Comparison of ENCODE assay signal across 1 cellular context in genomic region chr1:12168451-12169160, GRCh38.
A peak's percentile ranks its signal among the peaks of the same experiment; 100 is the strongest.
TF ChIP-seq lines count a peak whose summit lies in the region.

No MANE protein-coding gene starts in this region.

TF ChIP-seq in K562, 482 proteins besides CTCF, POLR2A, EP300 and RAD21 (continued from another document and continues in another):
- TF ChIP-seq MGA (IDR thresholded peaks at IDR 0.05) (peak; percentile 71; the same call in 1 of the 2 replicates), ZNF444 (CRISPR knock-in tag; IDR thresholded peaks at IDR 0.05) (no peak), TAL1 (IDR thresholded peaks at IDR 0.05) (no peak), YBX1 (IDR thresholded peaks at IDR 0.05) (no peak), ZNF696 (CRISPR knock-in tag; conservative IDR thresholded peaks at IDR 0.05) (no peak), SRSF3 (IDR thresholded peaks at IDR 0.05; ENCODE audit: insufficient read depth, low read length) (no peak), FUS (optimal IDR thresholded peaks at IDR 0.05; ENCODE audit: low read depth, low read length) (no peak), POLR2B (IDR thresholded peaks at IDR 0.05; ENCODE audit: low read depth, partially characterized antibody) (no peak), CCNT2 (IDR thresholded peaks at IDR 0.05; ENCODE audit: borderline replicate concordance, extremely low read depth, insufficient read length, low read depth, low read length) (no peak), SPI1 (IDR thresholded peaks at IDR 0.05; ENCODE audit: borderline replicate concordance, low read depth, low read length) (peak; percentile 66; the same call in 1 of the 2 replicates), ELF1 (tag; IDR thresholded peaks at IDR 0.05) (no peak), ZKSCAN3 (CRISPR knock-in tag; IDR thresholded peaks at IDR 0.05) (no peak), MED1 (CRISPR knock-in tag; IDR thresholded peaks at IDR 0.05; ENCODE audit: borderline replicate concordance) (no peak), SMC3 (conservative IDR thresholded peaks at IDR 0.05; ENCODE audit: insufficient read depth, low read depth, low read length) (no peak), ZBTB26 (CRISPR knock-in tag; IDR thresholded peaks at IDR 0.05) (no peak), FOXA3 (CRISPR knock-in tag; conservative IDR thresholded peaks at IDR 0.05 in 1 of 2, IDR thresholded peaks at IDR 0.05 in 1 of 2) (no peak)
- TF ChIP-seq, protein P1, sequence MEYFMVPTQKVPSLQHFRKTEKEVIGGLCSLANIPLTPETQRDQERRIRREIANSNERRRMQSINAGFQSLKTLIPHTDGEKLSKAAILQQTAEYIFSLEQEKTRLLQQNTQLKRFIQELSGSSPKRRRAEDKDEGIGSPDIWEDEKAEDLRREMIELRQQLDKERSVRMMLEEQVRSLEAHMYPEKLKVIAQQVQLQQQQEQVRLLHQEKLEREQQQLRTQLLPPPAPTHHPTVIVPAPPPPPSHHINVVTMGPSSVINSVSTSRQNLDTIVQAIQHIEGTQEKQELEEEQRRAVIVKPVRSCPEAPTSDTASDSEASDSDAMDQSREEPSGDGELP (CRISPR knock-in tag; IDR thresholded peaks at IDR 0.05; ENCODE audit: borderline replicate concordance) = no peak; the same call in 1 of the 2 replicates
- TF ChIP-seq, protein P2, sequence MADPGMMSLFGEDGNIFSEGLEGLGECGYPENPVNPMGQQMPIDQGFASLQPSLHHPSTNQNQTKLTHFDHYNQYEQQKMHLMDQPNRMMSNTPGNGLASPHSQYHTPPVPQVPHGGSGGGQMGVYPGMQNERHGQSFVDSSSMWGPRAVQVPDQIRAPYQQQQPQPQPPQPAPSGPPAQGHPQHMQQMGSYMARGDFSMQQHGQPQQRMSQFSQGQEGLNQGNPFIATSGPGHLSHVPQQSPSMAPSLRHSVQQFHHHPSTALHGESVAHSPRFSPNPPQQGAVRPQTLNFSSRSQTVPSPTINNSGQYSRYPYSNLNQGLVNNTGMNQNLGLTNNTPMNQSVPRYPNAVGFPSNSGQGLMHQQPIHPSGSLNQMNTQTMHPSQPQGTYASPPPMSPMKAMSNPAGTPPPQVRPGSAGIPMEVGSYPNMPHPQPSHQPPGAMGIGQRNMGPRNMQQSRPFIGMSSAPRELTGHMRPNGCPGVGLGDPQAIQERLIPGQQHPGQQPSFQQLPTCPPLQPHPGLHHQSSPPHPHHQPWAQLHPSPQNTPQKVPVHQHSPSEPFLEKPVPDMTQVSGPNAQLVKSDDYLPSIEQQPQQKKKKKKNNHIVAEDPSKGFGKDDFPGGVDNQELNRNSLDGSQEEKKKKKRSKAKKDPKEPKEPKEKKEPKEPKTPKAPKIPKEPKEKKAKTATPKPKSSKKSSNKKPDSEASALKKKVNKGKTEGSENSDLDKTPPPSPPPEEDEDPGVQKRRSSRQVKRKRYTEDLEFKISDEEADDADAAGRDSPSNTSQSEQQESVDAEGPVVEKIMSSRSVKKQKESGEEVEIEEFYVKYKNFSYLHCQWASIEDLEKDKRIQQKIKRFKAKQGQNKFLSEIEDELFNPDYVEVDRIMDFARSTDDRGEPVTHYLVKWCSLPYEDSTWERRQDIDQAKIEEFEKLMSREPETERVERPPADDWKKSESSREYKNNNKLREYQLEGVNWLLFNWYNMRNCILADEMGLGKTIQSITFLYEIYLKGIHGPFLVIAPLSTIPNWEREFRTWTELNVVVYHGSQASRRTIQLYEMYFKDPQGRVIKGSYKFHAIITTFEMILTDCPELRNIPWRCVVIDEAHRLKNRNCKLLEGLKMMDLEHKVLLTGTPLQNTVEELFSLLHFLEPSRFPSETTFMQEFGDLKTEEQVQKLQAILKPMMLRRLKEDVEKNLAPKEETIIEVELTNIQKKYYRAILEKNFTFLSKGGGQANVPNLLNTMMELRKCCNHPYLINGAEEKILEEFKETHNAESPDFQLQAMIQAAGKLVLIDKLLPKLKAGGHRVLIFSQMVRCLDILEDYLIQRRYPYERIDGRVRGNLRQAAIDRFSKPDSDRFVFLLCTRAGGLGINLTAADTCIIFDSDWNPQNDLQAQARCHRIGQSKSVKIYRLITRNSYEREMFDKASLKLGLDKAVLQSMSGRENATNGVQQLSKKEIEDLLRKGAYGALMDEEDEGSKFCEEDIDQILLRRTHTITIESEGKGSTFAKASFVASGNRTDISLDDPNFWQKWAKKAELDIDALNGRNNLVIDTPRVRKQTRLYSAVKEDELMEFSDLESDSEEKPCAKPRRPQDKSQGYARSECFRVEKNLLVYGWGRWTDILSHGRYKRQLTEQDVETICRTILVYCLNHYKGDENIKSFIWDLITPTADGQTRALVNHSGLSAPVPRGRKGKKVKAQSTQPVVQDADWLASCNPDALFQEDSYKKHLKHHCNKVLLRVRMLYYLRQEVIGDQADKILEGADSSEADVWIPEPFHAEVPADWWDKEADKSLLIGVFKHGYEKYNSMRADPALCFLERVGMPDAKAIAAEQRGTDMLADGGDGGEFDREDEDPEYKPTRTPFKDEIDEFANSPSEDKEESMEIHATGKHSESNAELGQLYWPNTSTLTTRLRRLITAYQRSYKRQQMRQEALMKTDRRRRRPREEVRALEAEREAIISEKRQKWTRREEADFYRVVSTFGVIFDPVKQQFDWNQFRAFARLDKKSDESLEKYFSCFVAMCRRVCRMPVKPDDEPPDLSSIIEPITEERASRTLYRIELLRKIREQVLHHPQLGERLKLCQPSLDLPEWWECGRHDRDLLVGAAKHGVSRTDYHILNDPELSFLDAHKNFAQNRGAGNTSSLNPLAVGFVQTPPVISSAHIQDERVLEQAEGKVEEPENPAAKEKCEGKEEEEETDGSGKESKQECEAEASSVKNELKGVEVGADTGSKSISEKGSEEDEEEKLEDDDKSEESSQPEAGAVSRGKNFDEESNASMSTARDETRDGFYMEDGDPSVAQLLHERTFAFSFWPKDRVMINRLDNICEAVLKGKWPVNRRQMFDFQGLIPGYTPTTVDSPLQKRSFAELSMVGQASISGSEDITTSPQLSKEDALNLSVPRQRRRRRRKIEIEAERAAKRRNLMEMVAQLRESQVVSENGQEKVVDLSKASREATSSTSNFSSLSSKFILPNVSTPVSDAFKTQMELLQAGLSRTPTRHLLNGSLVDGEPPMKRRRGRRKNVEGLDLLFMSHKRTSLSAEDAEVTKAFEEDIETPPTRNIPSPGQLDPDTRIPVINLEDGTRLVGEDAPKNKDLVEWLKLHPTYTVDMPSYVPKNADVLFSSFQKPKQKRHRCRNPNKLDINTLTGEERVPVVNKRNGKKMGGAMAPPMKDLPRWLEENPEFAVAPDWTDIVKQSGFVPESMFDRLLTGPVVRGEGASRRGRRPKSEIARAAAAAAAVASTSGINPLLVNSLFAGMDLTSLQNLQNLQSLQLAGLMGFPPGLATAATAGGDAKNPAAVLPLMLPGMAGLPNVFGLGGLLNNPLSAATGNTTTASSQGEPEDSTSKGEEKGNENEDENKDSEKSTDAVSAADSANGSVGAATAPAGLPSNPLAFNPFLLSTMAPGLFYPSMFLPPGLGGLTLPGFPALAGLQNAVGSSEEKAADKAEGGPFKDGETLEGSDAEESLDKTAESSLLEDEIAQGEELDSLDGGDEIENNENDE (IDR thresholded peaks at IDR 0.05; ENCODE audit: low read depth, low read length) = no peak
- TF ChIP-seq, protein P3, sequence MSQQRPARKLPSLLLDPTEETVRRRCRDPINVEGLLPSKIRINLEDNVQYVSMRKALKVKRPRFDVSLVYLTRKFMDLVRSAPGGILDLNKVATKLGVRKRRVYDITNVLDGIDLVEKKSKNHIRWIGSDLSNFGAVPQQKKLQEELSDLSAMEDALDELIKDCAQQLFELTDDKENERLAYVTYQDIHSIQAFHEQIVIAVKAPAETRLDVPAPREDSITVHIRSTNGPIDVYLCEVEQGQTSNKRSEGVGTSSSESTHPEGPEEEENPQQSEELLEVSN (IDR thresholded peaks at IDR 0.05; ENCODE audit: borderline replicate concordance in 1 of 2, extremely low read depth in 1 of 2, insufficient read depth in 1 of 2, insufficient read length in 1 of 2, low read depth in 1 of 2, low read length in 1 of 2, poor library complexity in 1 of 2, severe bottlenecking in 1 of 2) = peak; percentile 17 to 40
- TF ChIP-seq, protein P4, sequence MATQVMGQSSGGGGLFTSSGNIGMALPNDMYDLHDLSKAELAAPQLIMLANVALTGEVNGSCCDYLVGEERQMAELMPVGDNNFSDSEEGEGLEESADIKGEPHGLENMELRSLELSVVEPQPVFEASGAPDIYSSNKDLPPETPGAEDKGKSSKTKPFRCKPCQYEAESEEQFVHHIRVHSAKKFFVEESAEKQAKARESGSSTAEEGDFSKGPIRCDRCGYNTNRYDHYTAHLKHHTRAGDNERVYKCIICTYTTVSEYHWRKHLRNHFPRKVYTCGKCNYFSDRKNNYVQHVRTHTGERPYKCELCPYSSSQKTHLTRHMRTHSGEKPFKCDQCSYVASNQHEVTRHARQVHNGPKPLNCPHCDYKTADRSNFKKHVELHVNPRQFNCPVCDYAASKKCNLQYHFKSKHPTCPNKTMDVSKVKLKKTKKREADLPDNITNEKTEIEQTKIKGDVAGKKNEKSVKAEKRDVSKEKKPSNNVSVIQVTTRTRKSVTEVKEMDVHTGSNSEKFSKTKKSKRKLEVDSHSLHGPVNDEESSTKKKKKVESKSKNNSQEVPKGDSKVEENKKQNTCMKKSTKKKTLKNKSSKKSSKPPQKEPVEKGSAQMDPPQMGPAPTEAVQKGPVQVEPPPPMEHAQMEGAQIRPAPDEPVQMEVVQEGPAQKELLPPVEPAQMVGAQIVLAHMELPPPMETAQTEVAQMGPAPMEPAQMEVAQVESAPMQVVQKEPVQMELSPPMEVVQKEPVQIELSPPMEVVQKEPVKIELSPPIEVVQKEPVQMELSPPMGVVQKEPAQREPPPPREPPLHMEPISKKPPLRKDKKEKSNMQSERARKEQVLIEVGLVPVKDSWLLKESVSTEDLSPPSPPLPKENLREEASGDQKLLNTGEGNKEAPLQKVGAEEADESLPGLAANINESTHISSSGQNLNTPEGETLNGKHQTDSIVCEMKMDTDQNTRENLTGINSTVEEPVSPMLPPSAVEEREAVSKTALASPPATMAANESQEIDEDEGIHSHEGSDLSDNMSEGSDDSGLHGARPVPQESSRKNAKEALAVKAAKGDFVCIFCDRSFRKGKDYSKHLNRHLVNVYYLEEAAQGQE (CRISPR knock-in tag; IDR thresholded peaks at IDR 0.05; ENCODE audit: low read depth) = no peak
